In genomic region chr17:76353004-76353598, GRCh38 we compare ENCODE assay signal across 8 cellular contexts. TPM values are rescaled to one million over a fixed set of nuclear protein-coding genes. Genes with fewer than 3 reads are reported as not detected.
DNase-seq lines count a peak whose midpoint lies in the region; ATAC-seq, FAIRE-seq and TF ChIP-seq lines count a peak whose summit lies in the region.

No MANE protein-coding gene starts in this region.

- 2% methylated on average over 40 of the region's 51 CpGs; no CpG with 5 or more reads in 1 of the 2 donors for WGBS in transverse colon (ENCODE audit: low coverage in 1 of 2), 2 donors

- H3K4me3 ChIP-seq in duodenal mucosa (ENCODE audit: low read depth in 1 of 2, low read length in 2 of 2) (peak overlapping the region; percentile 84 to 87), mononuclear cell (ENCODE audit: low read length) (peak overlapping the region; percentile 69), transverse colon (peak overlapping the region; percentile 72 to 99 (median 88))

- no peak for FAIRE-seq in urothelium cell line (lab: Jason Lieb, UNC)

- H3K9me3 ChIP-seq in duodenal mucosa (ENCODE audit: control insufficient read depth in 1 of 2, low read length in 2 of 2), result no peaks in the 10 kb centered on the region
- H3K9me3 ChIP-seq in mononuclear cell (ENCODE audit: low read depth, low read length), result no peaks in the 10 kb centered on the region
- H3K9me3 ChIP-seq in transverse colon, result no peaks in the 10 kb centered on the region

- no peak for TF ChIP-seq POLR2A in transverse colon (IDR thresholded peaks at IDR 0.05)

- ATAC-seq in HG02970 (IDR thresholded peaks at IDR 0.05; ENCODE audit: low FRiP score, unreplicated experiment), result peak; percentile 2
- peak; percentile 46 for ATAC-seq in SK-N-SH treated with all-trans-retinoic acid at 6 μM for 48 hours

- no peak for TF ChIP-seq CTCF in transverse colon (IDR thresholded peaks at IDR 0.05)

- H3K4me1 ChIP-seq in duodenal mucosa (ENCODE audit: control insufficient read depth in 1 of 2, insufficient read depth in 2 of 2, low read length in 2 of 2) (peaks cover 11 to 12% of the 10 kb centered on the region in 2 donors), mononuclear cell (ENCODE audit: insufficient read depth, low read length) (peaks cover 16% of the 10 kb centered on the region), transverse colon (peaks cover 7 to 38% (median 17%) of the 10 kb centered on the region in 4 donors)

- peak overlapping the region; percentile 74 for H3K9ac ChIP-seq in duodenal mucosa (ENCODE audit: low read depth in 1 of 2, low read length in 2 of 2)

- no peak for TF ChIP-seq EP300 in transverse colon (IDR thresholded peaks at IDR 0.05; ENCODE audit: low read depth)

- H3K27me3 ChIP-seq in duodenal mucosa (ENCODE audit: control insufficient read depth in 1 of 2, insufficient read depth in 2 of 2, low read length in 2 of 2) (no peaks in the 10 kb centered on the region), mononuclear cell (ENCODE audit: insufficient read depth, low read length) (no peaks in the 10 kb centered on the region), transverse colon (no peaks in the 10 kb centered on the region)

- H3K36me3 ChIP-seq in duodenal mucosa (ENCODE audit: control insufficient read depth in 1 of 2, insufficient read depth in 2 of 2, low read length in 2 of 2), result no peaks in the 10 kb centered on the region
- peaks cover 0 to 5% (median 2%) of the 10 kb centered on the region in 4 donors for H3K36me3 ChIP-seq in transverse colon

- intact Hi-C loops in transverse colon (cut with DNase I; ENCODE audit: low total_unique reads), result no loop called here

- H3K27ac ChIP-seq in duodenal mucosa (ENCODE audit: low read depth, low read length), result peak overlapping the region; percentile 93
- H3K27ac ChIP-seq in transverse colon, result peak overlapping the region; percentile 86 to 92 (median 91)

- in situ Hi-C loops in transverse colon (cut with MboI; ENCODE audit: low pct_ligation_motif_present in 1 of 4, low pct_unique_long_range_greater_than_20kb in 1 of 4, low sequenced_read_pairs in 3 of 4), result no loop called here

- DNase-seq in stimulated activated CD4-positive, alpha-beta T cell treated with anti-CD3 and anti-CD28 coated beads, Interleukin-12 subunit alpha, Interleukin-12 subunit beta, amount 100 ng/mL, for 4 hours, result peak; percentile 6
- no peak for DNase-seq in stimulated activated CD4-positive, alpha-beta T cell treated with anti-CD3 and anti-CD28 coated beads, Interleukin-4, amount 100 ng/mL, for 4 hours
- DNase-seq in transverse colon, result peak; percentile 47
- no peak for DNase-seq in urothelium cell line (ENCODE audit: low spot score)

TF ChIP-seq in SK-N-SH treated with all-trans-retinoic acid at 6 μM for 48 hours, 23 proteins besides CTCF, POLR2A, EP300 and RAD21:
- TF ChIP-seq, protein P1, sequence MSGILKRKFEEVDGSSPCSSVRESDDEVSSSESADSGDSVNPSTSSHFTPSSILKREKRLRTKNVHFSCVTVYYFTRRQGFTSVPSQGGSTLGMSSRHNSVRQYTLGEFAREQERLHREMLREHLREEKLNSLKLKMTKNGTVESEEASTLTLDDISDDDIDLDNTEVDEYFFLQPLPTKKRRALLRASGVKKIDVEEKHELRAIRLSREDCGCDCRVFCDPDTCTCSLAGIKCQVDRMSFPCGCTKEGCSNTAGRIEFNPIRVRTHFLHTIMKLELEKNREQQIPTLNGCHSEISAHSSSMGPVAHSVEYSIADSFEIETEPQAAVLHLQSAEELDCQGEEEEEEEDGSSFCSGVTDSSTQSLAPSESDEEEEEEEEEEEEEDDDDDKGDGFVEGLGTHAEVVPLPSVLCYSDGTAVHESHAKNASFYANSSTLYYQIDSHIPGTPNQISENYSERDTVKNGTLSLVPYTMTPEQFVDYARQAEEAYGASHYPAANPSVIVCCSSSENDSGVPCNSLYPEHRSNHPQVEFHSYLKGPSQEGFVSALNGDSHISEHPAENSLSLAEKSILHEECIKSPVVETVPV (CRISPR knock-in tag; IDR thresholded peaks at IDR 0.05), result no peak
- no peak for TF ChIP-seq GLIS3 (CRISPR knock-in tag; IDR thresholded peaks at IDR 0.05)
- no peak for TF ChIP-seq BACH2 (CRISPR knock-in tag; IDR thresholded peaks at IDR 0.05; ENCODE audit: borderline replicate concordance)
- TF ChIP-seq TOX (CRISPR knock-in tag; IDR thresholded peaks at IDR 0.05; ENCODE audit: borderline replicate concordance), result no peak
- no peak for TF ChIP-seq RARB (CRISPR knock-in tag; IDR thresholded peaks at IDR 0.05)
- no peak for TF ChIP-seq ZNF70 (CRISPR knock-in tag; IDR thresholded peaks at IDR 0.05)
- no peak for TF ChIP-seq ISL1 (CRISPR knock-in tag; IDR thresholded peaks at IDR 0.05)
- TF ChIP-seq ZFP3 (CRISPR knock-in tag; IDR thresholded peaks at IDR 0.05), result no peak
- no peak for TF ChIP-seq TCF4 (CRISPR knock-in tag; IDR thresholded peaks at IDR 0.05; ENCODE audit: borderline replicate concordance)
- TF ChIP-seq ZFP30 (CRISPR knock-in tag; IDR thresholded peaks at IDR 0.05), result no peak
- TF ChIP-seq ARNTL (CRISPR knock-in tag; IDR thresholded peaks at IDR 0.05; ENCODE audit: borderline replicate concordance, low read depth), result no peak

RNA-seq across cellular contexts. Expression of gene PRPSAP1, which starts 0.6 kb away (rescaled TPM):
- 23.4 TPM for total RNA-seq in mononuclear cell
- 100 to 1,000 TPM in 2 of 4 donors, 10 to 100 TPM in 2; 50.1 to 147 (median 96.7) TPM for total RNA-seq in transverse colon

RNA-seq across cellular contexts. Expression of gene SPHK1, which starts 31.3 kb away (rescaled TPM):
- total RNA-seq in mononuclear cell (19.2 TPM), transverse colon (10 to 100 TPM in 1 of 4 donors, 1 to 10 TPM in 2, not detected in 1; 4.2 to 16.1 (median 6.8) TPM)

RNA-seq across cellular contexts. Expression of gene QRICH2, which starts 45.0 kb away (rescaled TPM):
- total RNA-seq in mononuclear cell (1.2 TPM), transverse colon (1 to 10 TPM; 1.6 to 2.6 (median 2.0) TPM)

Comparison
In these comparisons a context has a peak if more than half of its experiments do, and no peak if none do; other contexts are left out.
1. DNase-seq: peak in stimulated activated CD4-positive, alpha-beta T cell treated with anti-CD3 and anti-CD28 coated beads, Interleukin-12 subunit alpha, Interleukin-12 subunit beta, amount 100 ng/mL, for 4 hours (single experiment) and transverse colon (single experiment); none in stimulated activated CD4-positive, alpha-beta T cell treated with anti-CD3 and anti-CD28 coated beads, Interleukin-4, amount 100 ng/mL, for 4 hours (0 of 2) and urothelium cell line (single experiment).
2. Peak in every context shown above with its lines, with median percentiles within 50 percentile points of each other: H3K4me3 ChIP-seq.